14 cellular contexts compared by ENCODE assay signal in genomic region chr15:94079968-94080367, GRCh38.
"Had no signal": no experiment of that assay in that cellular context is flagged by ENCODE, and none has a peak within 500 bp of the region (broad histone marks: within the 10 kb centered on the region; RNA-seq: fewer than 3 reads in every experiment).

No MANE protein-coding gene starts in this region.

- H3K27me3 ChIP-seq: gastroesophageal sphincter, left lung, ovary, stomach, uterus had no signal

- ATAC-seq: activated naive CD4-positive, alpha-beta T cell treated with anti-CD3 and anti-CD28 coated beads, Interleukin-2, amount 50 U/mL, for 72 hours had no signal

- H3K27ac ChIP-seq: left lung, ovary, uterus had no signal

- H3K27ac Mint-ChIP-seq: activated CD8-positive, alpha-beta memory T cell treated with anti-CD3 and anti-CD28 coated beads, Interleukin-2, amount 10 ng/mL, durations not matched to agents 7 days and 5 days; activated naive CD4-positive, alpha-beta T cell treated with anti-CD3 and anti-CD28 coated beads, Interleukin-2, amount 50 U/mL, for 72 hours; activated T-cell treated with anti-CD3 and anti-CD28 coated beads, Interleukin-2, amount 50 U/mL, for 24 hours; nephron progenitor cell had no signal

- H3K4me1 ChIP-seq: left lung had no signal

- H3K27me3 Mint-ChIP-seq: activated T-cell treated with anti-CD3 and anti-CD28 coated beads, Interleukin-2, amount 50 U/mL, for 24 hours had no signal

- H3K4me3 Mint-ChIP-seq: activated CD8-positive, alpha-beta memory T cell treated with anti-CD3 and anti-CD28 coated beads, Interleukin-2, amount 10 ng/mL, durations not matched to agents 7 days and 5 days; activated T-cell treated with anti-CD3 and anti-CD28 coated beads, Interleukin-2, amount 50 U/mL, for 24 hours; nephron progenitor cell had no signal

- DNase-seq: activated CD4-positive, alpha-beta T cell treated with anti-CD3 and anti-CD28 coated beads, Interleukin-2, amount 50 U/mL, for 48 hours; activated CD4-positive, CD25-positive, alpha-beta regulatory T cell treated with anti-CD3 and anti-CD28 coated beads, Interleukin-2, amount 50 U/mL, for 72 hours; activated effector memory CD4-positive, alpha-beta T cell treated with Interleukin-2 at 50 U/mL for 16 hours; activated T-cell treated with anti-CD3 and anti-CD28 coated beads, Interleukin-2, amount 50 U/mL, for 24 hours; amygdala; left lung; ovary; stimulated activated CD4-positive, alpha-beta T cell treated with anti-CD3 and anti-CD28 coated beads, Interleukin-4, amount 100 ng/mL, for 4 hours; stomach; uterus had no signal

- H3K9me3 ChIP-seq: gastroesophageal sphincter, left lung, ovary, stomach, uterus had no signal

- H3K36me3 Mint-ChIP-seq: activated CD8-positive, alpha-beta memory T cell treated with anti-CD3 and anti-CD28 coated beads, Interleukin-2, amount 10 ng/mL, durations not matched to agents 7 days and 5 days; activated naive CD4-positive, alpha-beta T cell treated with anti-CD3 and anti-CD28 coated beads, Interleukin-2, amount 50 U/mL, for 72 hours had no signal

- H3K9me3 Mint-ChIP-seq: activated naive CD4-positive, alpha-beta T cell treated with anti-CD3 and anti-CD28 coated beads, Interleukin-2, amount 50 U/mL, for 72 hours; activated T-cell treated with anti-CD3 and anti-CD28 coated beads, Interleukin-2, amount 50 U/mL, for 24 hours; nephron progenitor cell had no signal

- H3K36me3 ChIP-seq: gastroesophageal sphincter, left lung, ovary, stomach, uterus had no signal

- H3K4me3 ChIP-seq: gastroesophageal sphincter, left lung, ovary, stomach, uterus had no signal
